ENCODE assay signal across 9 cellular contexts in the genomic region with DNA sequence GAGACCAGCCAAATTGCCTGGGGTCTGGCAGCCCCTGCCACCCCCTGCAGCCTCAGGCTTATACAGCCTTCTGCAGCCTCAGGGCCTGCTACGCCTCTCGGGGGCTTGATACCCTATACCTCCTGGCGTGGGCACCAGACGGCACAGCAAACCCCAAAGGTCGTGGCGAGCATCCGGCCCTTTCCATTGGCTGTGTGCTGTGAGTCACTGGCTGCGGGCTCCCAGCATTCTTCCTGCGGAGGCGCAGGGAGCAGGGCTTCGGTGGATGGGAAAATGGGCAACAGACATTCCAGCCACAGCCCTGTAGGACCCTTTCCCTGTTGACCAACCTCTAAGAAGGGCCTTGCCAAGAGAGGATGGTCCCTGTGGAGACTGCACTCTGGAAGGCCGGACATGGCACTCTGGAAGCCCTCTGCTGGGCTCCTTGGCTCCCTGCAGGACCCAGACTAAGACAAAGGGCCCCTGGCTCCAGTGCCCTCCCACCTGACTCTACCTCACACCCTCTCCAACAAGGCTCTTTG. TPM values are rescaled to one million over a fixed set of nuclear protein-coding genes. Genes with fewer than 3 reads are reported as not detected.
A peak's percentile ranks its signal among the peaks of the same experiment; 100 is the strongest.
DNase-seq lines count a peak whose midpoint lies in the region; ATAC-seq and TF ChIP-seq lines count a peak whose summit lies in the region.
"Had no signal": no experiment of that assay in that cellular context is flagged by ENCODE, and none has a peak within 500 bp of the region (broad histone marks: within the 10 kb centered on the region; RNA-seq: fewer than 3 reads in every experiment).

No MANE protein-coding gene starts in this region.

- intact Hi-C loops in Calu3 (cut with micrococcal nuclease; ENCODE audit: unreplicated experiment) (no loop called here), dorsolateral prefrontal cortex (cut with DNase I) (loop anchor here in 1 of 2 donors (5.0 kb wide), 1 partner anchor 60 kb away; no protein-coding TSS in a partner anchor)
- intact Hi-C loops in CD8-positive, alpha-beta T cell (cut with DNase I, micrococcal nuclease): no loop called here

- H3K27me3 Mint-ChIP-seq in Calu3 (ENCODE audit: unreplicated experiment): peaks cover 31% of the 10 kb centered on the region
- peaks cover 9% of the 10 kb centered on the region for H3K27me3 Mint-ChIP-seq in CD8-positive, alpha-beta T cell (ENCODE audit: low read depth)

- no peak overlapping the region for H3K27ac ChIP-seq in dorsolateral prefrontal cortex
- H3K27ac ChIP-seq in CD8-positive, alpha-beta T cell (ENCODE audit: low read depth, low read length): no peak overlapping the region

- no peak overlapping the region for H3K4me3 Mint-ChIP-seq in Calu3 (ENCODE audit: low read depth, unreplicated experiment)
- no peak overlapping the region for H3K4me3 Mint-ChIP-seq in CD8-positive, alpha-beta T cell

- no peaks in the 10 kb centered on the region for H3K36me3 ChIP-seq in CD8-positive, alpha-beta T cell (ENCODE audit: insufficient read depth, low read length)

- H3K4me3 ChIP-seq in dorsolateral prefrontal cortex: no peak overlapping the region
- H3K4me3 ChIP-seq in CD8-positive, alpha-beta T cell (ENCODE audit: low read depth, low read length): no peak overlapping the region

- TF ChIP-seq CTCF in Calu3 (IDR thresholded peaks at IDR 0.05; ENCODE audit: unreplicated experiment) (peak; percentile 15), dorsolateral prefrontal cortex (IDR thresholded peaks at IDR 0.05 in 54 of 56, conservative IDR thresholded peaks at IDR 0.05 in 2 of 56; ENCODE audit: low read depth in 1 of 56, partially characterized antibody in 56 of 56) (peak in 36 of 56 donors; percentile 9 to 57 (median 27))
- TF ChIP-seq CTCF in CD8-positive, alpha-beta T cell (IDR thresholded peaks at IDR 0.05): no peak

- no peaks in the 10 kb centered on the region for H3K4me1 Mint-ChIP-seq in Calu3 (ENCODE audit: low read depth, unreplicated experiment)
- no peaks in the 10 kb centered on the region for H3K4me1 Mint-ChIP-seq in CD8-positive, alpha-beta T cell (ENCODE audit: low read depth)

- H3K9me3 ChIP-seq in CD8-positive, alpha-beta T cell (ENCODE audit: low read length): no peaks in the 10 kb centered on the region

- H3K27me3 ChIP-seq in dorsolateral prefrontal cortex: no peaks in the 10 kb centered on the region
- no peaks in the 10 kb centered on the region for H3K27me3 ChIP-seq in CD8-positive, alpha-beta T cell (ENCODE audit: insufficient read depth, low read length)

- CTCF ChIA-PET in Calu3 (lab: Charles Lee): no interaction called here
- CTCF ChIA-PET in CD8-positive, alpha-beta T cell (lab: Charles Lee): no interaction called here

- no peaks in the 10 kb centered on the region for H3K4me1 ChIP-seq in CD8-positive, alpha-beta T cell (ENCODE audit: insufficient read depth, low read length)

- DNase-seq in Calu3: peak; percentile 41
- peak; percentile 53 for DNase-seq in M059J (ENCODE audit: low read depth)
- no peak for DNase-seq in dorsolateral prefrontal cortex
- DNase-seq in midbrain (lab: John Stamatoyannopoulos, UW): peak; percentile 2
- no peak for DNase-seq in stimulated activated CD4-positive, alpha-beta T cell treated with anti-CD3 and anti-CD28 coated beads, Interleukin-4, amount 100 ng/mL, for 1 hour
- DNase-seq in CD8-positive, alpha-beta T cell: no peak
- DNase-seq in superior temporal gyrus (ENCODE audit: extremely low spot score): no peak
- DNase-seq in NCI-H345 treated with DMSO at 0.1 percent for 48 hours (lab: John Stamatoyannopoulos, UW; ENCODE audit: unreplicated experiment): no peak
- DNase-seq: NCI-H1048 had no signal

- ATAC-seq in CD8-positive, alpha-beta T cell: no peak

- BruUV-seq in Calu3 (replicated peaks; lab: Mats Ljungman, UMichigan): no TSS peak

- no peaks in the 10 kb centered on the region for H3K9me3 Mint-ChIP-seq in Calu3 (ENCODE audit: low read depth, unreplicated experiment)
- H3K9me3 Mint-ChIP-seq in CD8-positive, alpha-beta T cell: no peaks in the 10 kb centered on the region

- POLR2A ChIA-PET in CD8-positive, alpha-beta T cell (lab: Charles Lee): no interaction called here

- no peak overlapping the region for H3K27ac Mint-ChIP-seq in Calu3 (ENCODE audit: unreplicated experiment)
- no peak overlapping the region for H3K27ac Mint-ChIP-seq in CD8-positive, alpha-beta T cell

- H3K36me3 Mint-ChIP-seq in Calu3 (ENCODE audit: insufficient read depth, unreplicated experiment): no peaks in the 10 kb centered on the region
- H3K36me3 Mint-ChIP-seq in CD8-positive, alpha-beta T cell: no peaks in the 10 kb centered on the region

RNA-seq across cellular contexts. Expression of gene ITGA11, which starts 59.6 kb away (rescaled TPM):
- not detected in 2 replicates for total RNA-seq in Calu3 (2022)
- total RNA-seq in M059J (2014; rRNA removed; shearing (Covaris generic)): 31.2 and 54.7 TPM in 2 replicates
- 10 to 100 TPM in 1 of 120 experiments, 1 to 10 TPM in 118, under 1 TPM in 1; 0.95 to 10.2 (median 3.7) TPM for total RNA-seq in dorsolateral prefrontal cortex
- total RNA-seq in CD8-positive, alpha-beta T cell: not detected

Comparison
In these comparisons a context has a peak if more than half of its experiments do, and no peak if none do; other contexts are left out.
1. DNase-seq: peak in Calu3 (single experiment), M059J (single experiment) and midbrain (single experiment); none in dorsolateral prefrontal cortex (0 of 10), stimulated activated CD4-positive, alpha-beta T cell treated with anti-CD3 and anti-CD28 coated beads, Interleukin-4, amount 100 ng/mL, for 1 hour (single experiment), CD8-positive, alpha-beta T cell (0 of 7), superior temporal gyrus (single experiment) and NCI-H345 treated with DMSO at 0.1 percent for 48 hours (single experiment).